32 cellular contexts compared by ENCODE assay signal in genomic region chr11:71933141-71933933, GRCh38. TPM values are rescaled to one million over a fixed set of nuclear protein-coding genes. Genes with fewer than 3 reads are reported as not detected.
A peak's percentile ranks its signal among the peaks of the same experiment; 100 is the strongest.
DNase-seq lines count a peak whose midpoint lies in the region; ATAC-seq and TF ChIP-seq lines count a peak whose summit lies in the region.
"Had no signal": no experiment of that assay in that cellular context is flagged by ENCODE, and none has a peak within 500 bp of the region (broad histone marks: within the 10 kb centered on the region; RNA-seq: fewer than 3 reads in every experiment).

No MANE protein-coding gene starts in this region.

- H3K27ac Mint-ChIP-seq in activated T-cell treated with anti-CD3 and anti-CD28 coated beads, Interleukin-2, amount 50 U/mL, for 72 hours: peak overlapping the region; percentile 55
- H3K27ac Mint-ChIP-seq in stimulated activated memory B cell treated with anti-CD40 and anti-IgM and Interleukin-4, amounts not matched to agents 10 μg/mL and 1 μg/mL and 100 μg/mL, for 72 hours: peak overlapping the region; percentile 99
- H3K27ac Mint-ChIP-seq in activated naive CD4-positive, alpha-beta T cell treated with anti-CD3 and anti-CD28 coated beads for 36 hours: no peak overlapping the region
- H3K27ac Mint-ChIP-seq: activated CD8-positive, alpha-beta memory T cell treated with anti-CD3 and anti-CD28 coated beads, Interleukin-2, amount 10 ng/mL, durations not matched to agents 7 days and 5 days; type B pancreatic cell had no signal

- H3K36me3 ChIP-seq in Peyer's patch: no peaks in the 10 kb centered on the region
- H3K36me3 ChIP-seq: colonic mucosa, esophagus muscularis mucosa had no signal

- no peak overlapping the region for H3K4me3 ChIP-seq in Peyer's patch
- H3K4me3 ChIP-seq: colonic mucosa, esophagus muscularis mucosa, heart left ventricle, skin epidermis had no signal

- no peak for TF ChIP-seq POLR2A in Peyer's patch (IDR thresholded peaks at IDR 0.05)

- ATAC-seq in activated T-cell treated with anti-CD3 and anti-CD28 coated beads, Interleukin-2, amount 50 U/mL, for 72 hours (replicated peaks in 1 of 2): no peak
- ATAC-seq in stimulated activated memory B cell treated with anti-CD40 and anti-IgM and Interleukin-4, amounts not matched to agents 10 μg/mL and 1 μg/mL and 100 μg/mL, for 72 hours: no peak
- no peak for ATAC-seq in GM18873 (IDR thresholded peaks at IDR 0.05; ENCODE audit: low FRiP score, unreplicated experiment)
- ATAC-seq: activated CD8-positive, alpha-beta memory T cell treated with anti-CD3 and anti-CD28 coated beads, Interleukin-2, amount 10 ng/mL, durations not matched to agents 7 days and 5 days; foreskin keratinocyte; HCT116; heart left ventricle; left cardiac atrium had no signal

- H3K27me3 Mint-ChIP-seq in activated T-cell treated with anti-CD3 and anti-CD28 coated beads, Interleukin-2, amount 50 U/mL, for 72 hours (ENCODE audit: low read depth): no peaks in the 10 kb centered on the region
- no peaks in the 10 kb centered on the region for H3K27me3 Mint-ChIP-seq in stimulated activated memory B cell treated with anti-CD40 and anti-IgM and Interleukin-4, amounts not matched to agents 10 μg/mL and 1 μg/mL and 100 μg/mL, for 72 hours
- no peaks in the 10 kb centered on the region for H3K27me3 Mint-ChIP-seq in activated naive CD4-positive, alpha-beta T cell treated with anti-CD3 and anti-CD28 coated beads for 36 hours (ENCODE audit: low read depth)
- H3K27me3 Mint-ChIP-seq: activated CD8-positive, alpha-beta memory T cell treated with anti-CD3 and anti-CD28 coated beads, Interleukin-2, amount 10 ng/mL, durations not matched to agents 7 days and 5 days; effector memory CD8-positive, alpha-beta T cell; type B pancreatic cell had no signal

- H3K9me3 Mint-ChIP-seq in activated T-cell treated with anti-CD3 and anti-CD28 coated beads, Interleukin-2, amount 50 U/mL, for 72 hours: no peaks in the 10 kb centered on the region
- H3K9me3 Mint-ChIP-seq in stimulated activated memory B cell treated with anti-CD40 and anti-IgM and Interleukin-4, amounts not matched to agents 10 μg/mL and 1 μg/mL and 100 μg/mL, for 72 hours: no peaks in the 10 kb centered on the region
- no peaks in the 10 kb centered on the region for H3K9me3 Mint-ChIP-seq in activated naive CD4-positive, alpha-beta T cell treated with anti-CD3 and anti-CD28 coated beads for 36 hours
- H3K9me3 Mint-ChIP-seq: effector memory CD8-positive, alpha-beta T cell; type B pancreatic cell had no signal

- H3K36me3 Mint-ChIP-seq in activated T-cell treated with anti-CD3 and anti-CD28 coated beads, Interleukin-2, amount 50 U/mL, for 72 hours (ENCODE audit: insufficient read depth in 2 of 2): peaks cover 4 to 7% of the 10 kb centered on the region in 2 donors
- peaks cover 18% of the 10 kb centered on the region for H3K36me3 Mint-ChIP-seq in stimulated activated memory B cell treated with anti-CD40 and anti-IgM and Interleukin-4, amounts not matched to agents 10 μg/mL and 1 μg/mL and 100 μg/mL, for 72 hours
- peaks cover 9% of the 10 kb centered on the region for H3K36me3 Mint-ChIP-seq in activated naive CD4-positive, alpha-beta T cell treated with anti-CD3 and anti-CD28 coated beads for 36 hours (ENCODE audit: low read depth)
- H3K36me3 Mint-ChIP-seq: type B pancreatic cell had no signal

- H3K4me1 Mint-ChIP-seq in activated T-cell treated with anti-CD3 and anti-CD28 coated beads, Interleukin-2, amount 50 U/mL, for 72 hours (ENCODE audit: low read depth): peaks cover 51% of the 10 kb centered on the region
- peaks cover 55% of the 10 kb centered on the region for H3K4me1 Mint-ChIP-seq in stimulated activated memory B cell treated with anti-CD40 and anti-IgM and Interleukin-4, amounts not matched to agents 10 μg/mL and 1 μg/mL and 100 μg/mL, for 72 hours
- H3K4me1 Mint-ChIP-seq in activated naive CD4-positive, alpha-beta T cell treated with anti-CD3 and anti-CD28 coated beads for 36 hours (ENCODE audit: low read depth): peaks cover 54% of the 10 kb centered on the region

- CTCF ChIA-PET in activated naive CD4-positive, alpha-beta T cell treated with anti-CD3 and anti-CD28 coated beads for 36 hours (lab: Charles Lee): no interaction called here

- no peak for DNase-seq in activated T-cell treated with anti-CD3 and anti-CD28 coated beads, Interleukin-2, amount 50 U/mL, for 72 hours
- no peak for DNase-seq in activated T-cell treated with anti-CD3 and anti-CD28 coated beads, Interleukin-2, amount 50 U/mL, for 1 hour
- DNase-seq in Peyer's patch: no peak
- peak; percentile 12 for DNase-seq in kidney glomerular epithelial cell (lab: John Stamatoyannopoulos, UW)
- DNase-seq in AML-193 (lab: John Stamatoyannopoulos, UW): no peak
- no peak for DNase-seq in activated naive CD4-positive, alpha-beta T cell treated with anti-CD3 and anti-CD28 coated beads for 36 hours
- DNase-seq: activated CD4-positive, alpha-beta T cell treated with anti-CD3 and anti-CD28 coated beads for 4 hours; activated CD8-positive, alpha-beta memory T cell treated with anti-CD3 and anti-CD28 coated beads, Interleukin-2, amount 10 ng/mL, durations not matched to agents 7 days and 5 days; activated naive CD4-positive, alpha-beta T cell treated with anti-CD3 and anti-CD28 coated beads, Interleukin-2, amount 50 U/mL, for 16 hours; amniotic stem cell; BE2C; colonic mucosa; foreskin keratinocyte; heart left ventricle; KG1; left cardiac atrium; NCI-H1436; NCI-H2107; NCI-H774; stimulated activated CD4-positive, alpha-beta T cell treated with anti-CD3 and anti-CD28 coated beads, Interleukin-1b, Interleukin-23, amount 100 ng/mL, for 48 hours; stimulated activated CD8-positive, alpha-beta memory T cell treated with anti-CD3 and anti-CD28 coated beads, Interleukin-4, amount 100 ng/mL, for 48 hours had no signal

- no peak for TF ChIP-seq CTCF in Peyer's patch (IDR thresholded peaks at IDR 0.05)

- peak overlapping the region in 1 of 2 donors; percentile 29 for H3K4me3 Mint-ChIP-seq in activated T-cell treated with anti-CD3 and anti-CD28 coated beads, Interleukin-2, amount 50 U/mL, for 72 hours
- H3K4me3 Mint-ChIP-seq in stimulated activated memory B cell treated with anti-CD40 and anti-IgM and Interleukin-4, amounts not matched to agents 10 μg/mL and 1 μg/mL and 100 μg/mL, for 72 hours: peak overlapping the region; percentile 61
- H3K4me3 Mint-ChIP-seq in activated naive CD4-positive, alpha-beta T cell treated with anti-CD3 and anti-CD28 coated beads for 36 hours: no peak overlapping the region
- H3K4me3 Mint-ChIP-seq: activated CD8-positive, alpha-beta memory T cell treated with anti-CD3 and anti-CD28 coated beads, Interleukin-2, amount 10 ng/mL, durations not matched to agents 7 days and 5 days; effector memory CD8-positive, alpha-beta T cell; type B pancreatic cell had no signal

- no peaks in the 10 kb centered on the region for H3K9me3 ChIP-seq in Peyer's patch
- H3K9me3 ChIP-seq: BE2C, colonic mucosa, esophagus muscularis mucosa, heart left ventricle, neutrophil had no signal

- intact Hi-C loops in activated naive CD4-positive, alpha-beta T cell treated with anti-CD3 and anti-CD28 coated beads for 36 hours (cut with micrococcal nuclease): no loop called here

- peak overlapping the region in 3 of 4 donors; percentile 6 to 46 (median 16) for H3K27ac ChIP-seq in Peyer's patch
- H3K27ac ChIP-seq: colonic mucosa, foreskin keratinocyte, heart left ventricle, neutrophil, RWPE1 had no signal

- no peaks in the 10 kb centered on the region for H3K27me3 ChIP-seq in Peyer's patch
- H3K27me3 ChIP-seq: BE2C, colonic mucosa, esophagus muscularis mucosa, foreskin keratinocyte, heart left ventricle, neutrophil had no signal

- H3K4me1 ChIP-seq in Peyer's patch: peaks cover 0 to 44% (median 2%) of the 10 kb centered on the region in 4 donors
- H3K4me1 ChIP-seq: foreskin keratinocyte had no signal

RNA-seq across cellular contexts. Expression of gene RNF121, which starts 4.5 kb away (rescaled TPM):
- 10 to 100 TPM; 42.0 to 47.6 TPM for total RNA-seq in activated T-cell treated with anti-CD3 and anti-CD28 coated beads, Interleukin-2, amount 50 U/mL, for 72 hours
- total RNA-seq in Peyer's patch: 10 to 100 TPM; 43.7 to 83.9 (median 52.4) TPM
- total RNA-seq in activated naive CD4-positive, alpha-beta T cell treated with anti-CD3 and anti-CD28 coated beads for 36 hours: 10 to 100 TPM; 15.4 to 16.8 TPM

RNA-seq across cellular contexts. Expression of gene XNDC1N, which starts 4.9 kb away (rescaled TPM):
- total RNA-seq in activated T-cell treated with anti-CD3 and anti-CD28 coated beads, Interleukin-2, amount 50 U/mL, for 72 hours: 10 to 100 TPM; 21.7 to 30.1 TPM
- 10 to 100 TPM; 19.8 to 25.2 (median 24.1) TPM for total RNA-seq in Peyer's patch
- 10 to 100 TPM; 14.2 to 16.4 TPM for total RNA-seq in activated naive CD4-positive, alpha-beta T cell treated with anti-CD3 and anti-CD28 coated beads for 36 hours

RNA-seq across cellular contexts. Expression of gene DEFB131B, which starts 55.1 kb away (rescaled TPM):
- total RNA-seq in activated T-cell treated with anti-CD3 and anti-CD28 coated beads, Interleukin-2, amount 50 U/mL, for 72 hours: not detected
- not detected for total RNA-seq in Peyer's patch
- not detected for total RNA-seq in activated naive CD4-positive, alpha-beta T cell treated with anti-CD3 and anti-CD28 coated beads for 36 hours
- total RNA-seq: activated CD8-positive, alpha-beta memory T cell treated with anti-CD3 and anti-CD28 coated beads, Interleukin-2, amount 10 ng/mL, durations not matched to agents 7 days and 5 days; colonic mucosa; esophagus muscularis mucosa; foreskin keratinocyte; heart left ventricle; left cardiac atrium; lung microvascular endothelial cell; T-helper 1 cell treated with Interleukin-12 subunit alpha and Interleukin-12 subunit beta and Interleukin-4 antibody, amounts not matched to agents 30 ng/mL and 1 ng/mL, for 36 hours had no signal
